Comparison of ENCODE assay signal across 8 cellular contexts in the genomic region with DNA sequence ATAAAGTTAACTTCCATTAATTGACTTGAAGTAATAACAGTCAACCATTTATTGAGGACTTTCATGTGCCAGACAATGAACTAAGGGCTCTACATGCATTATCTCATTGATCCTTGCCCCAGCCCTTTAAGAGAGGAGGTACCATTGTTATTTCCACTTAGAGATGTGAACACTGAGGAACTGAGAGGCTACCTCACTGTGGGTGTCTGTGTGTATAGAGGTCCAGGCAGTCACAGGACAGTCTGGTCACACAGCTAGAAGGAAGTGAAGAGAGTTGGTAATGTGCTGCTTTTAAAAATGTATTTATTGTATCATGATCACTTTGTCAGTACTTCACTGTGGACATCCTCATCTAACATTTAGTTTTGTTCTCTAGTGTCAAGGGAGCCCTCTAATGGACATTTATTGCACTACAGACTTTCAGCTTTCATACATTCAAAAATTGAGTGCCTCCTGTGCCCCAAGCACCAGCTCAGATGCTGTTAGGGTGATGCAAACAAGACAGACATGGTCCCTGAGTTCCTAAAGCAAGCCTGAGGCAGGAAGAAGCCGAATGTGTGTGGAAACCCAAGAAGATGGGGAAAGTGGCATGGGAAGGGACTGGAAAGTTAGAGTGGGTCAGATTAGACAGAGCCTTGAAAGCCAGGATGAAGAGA.
DNase-seq lines count a peak whose midpoint lies in the region; ATAC-seq, FAIRE-seq and TF ChIP-seq lines count a peak whose summit lies in the region.

No MANE protein-coding gene starts in this region.

- TF ChIP-seq CTCF in heart right ventricle (IDR thresholded peaks at IDR 0.05), result peak; percentile 40 to 77 (median 73)
- TF ChIP-seq CTCF in retinal pigment epithelial cell (conservative IDR thresholded peaks at IDR 0.05; ENCODE audit: low read depth, low read length), result peak; percentile 72

- no peak for TF ChIP-seq POLR2A in GM12891 (IDR thresholded peaks at IDR 0.05; ENCODE audit: low read depth, low read length)

- intact Hi-C loops in heart right ventricle (cut with DNase I), result loop anchor here in 9 of 10 donors (1.0 to 5.0 kb wide), 5 partner anchors 153 to 198 kb away; no protein-coding TSS in a partner anchor

- no peak overlapping the region for H3K4me3 ChIP-seq in heart right ventricle
- H3K4me3 ChIP-seq in retinal pigment epithelial cell (ENCODE audit: low read length), result no peak overlapping the region

- H3K4me1 ChIP-seq in heart right ventricle, result peaks cover 0 to 14% (median 0%) of the 10 kb centered on the region in 9 donors

- no peak overlapping the region for H3K27ac ChIP-seq in heart right ventricle

- H3K36me3 ChIP-seq in heart right ventricle, result no peaks in the 10 kb centered on the region

- peak; percentile 67 for FAIRE-seq in GM12891 (lab: Jason Lieb, UNC)

- H3K9me3 ChIP-seq in heart right ventricle, result no peaks in the 10 kb centered on the region

- peak; percentile 83 to 87 for DNase-seq in AML-193 (lab: John Stamatoyannopoulos, UW)
- peak; percentile 22 for DNase-seq in GM12891 (ENCODE audit: insufficient read length, low spot score)
- peak; percentile 47 for DNase-seq in NCI-H69 (lab: John Stamatoyannopoulos, UW)
- peak; percentile 63 for DNase-seq in activated effector memory CD4-positive, alpha-beta T cell treated with anti-CD3 and anti-CD28 coated beads, Interleukin-2, amount 50 U/mL, for 16 hours
- DNase-seq in heart right ventricle, result peak in 1 of 2 donors; percentile 22
- no peak for DNase-seq in retinal pigment epithelial cell (ENCODE audit: low read depth)
- no peak for DNase-seq in effector CD8-positive, alpha-beta T cell (lab: John Stamatoyannopoulos, UW)

- ATAC-seq in HG03520 (IDR thresholded peaks at IDR 0.05; ENCODE audit: unreplicated experiment) (peak; percentile 67), heart right ventricle (peak; percentile 27 to 70 (median 57))

- 32 to 44% methylated on average over 1 of the region's 1 CpG for WGBS in heart right ventricle, 2 donors

- H3K27me3 ChIP-seq in heart right ventricle, result no peaks in the 10 kb centered on the region

TF ChIP-seq in GM12891, 5 proteins besides CTCF, POLR2A, EP300 and RAD21:
- TF ChIP-seq POLR2AphosphoS5 (IDR thresholded peaks at IDR 0.05; ENCODE audit: low read depth, low read length) (no peak), POU2F2 (IDR thresholded peaks at IDR 0.05; ENCODE audit: low read depth, low read length) (no peak), TAF1 (IDR thresholded peaks at IDR 0.05; ENCODE audit: low read depth, low read length) (no peak), PAX5 (IDR thresholded peaks at IDR 0.05; ENCODE audit: insufficient read depth, low read length, severe bottlenecking) (no peak), SPI1 (IDR thresholded peaks at IDR 0.05; ENCODE audit: low read depth, low read length) (no peak)

Comparison
In these comparisons a context has a peak if more than half of its experiments do, and no peak if none do; other contexts are left out.
1. DNase-seq: peak in AML-193 (2 of 2), GM12891 (single experiment), NCI-H69 (single experiment) and activated effector memory CD4-positive, alpha-beta T cell treated with anti-CD3 and anti-CD28 coated beads, Interleukin-2, amount 50 U/mL, for 16 hours (single experiment); none in retinal pigment epithelial cell (single experiment) and effector CD8-positive, alpha-beta T cell (single experiment).